ENCODE assay signal across 36 cellular contexts in genomic region chr6:47563162-47563561, GRCh38.
"Had no signal": no experiment of that assay in that cellular context is flagged by ENCODE, and none has a peak within 500 bp of the region (broad histone marks: within the 10 kb centered on the region; RNA-seq: fewer than 3 reads in every experiment).

No MANE protein-coding gene starts in this region.

- H3K4me3 Mint-ChIP-seq: activated B cell treated with CpG ODN at 0.5 μM for 24 hours; activated CD4-positive, alpha-beta memory T cell treated with anti-CD3 and anti-CD28 coated beads for 36 hours; activated CD4-positive, alpha-beta T cell treated with anti-CD3 and anti-CD28 coated beads, Interleukin-2, amount 10 ng/mL, durations not matched to agents 24 days and 14 days; activated CD8-positive, alpha-beta T cell treated with anti-CD3 and anti-CD28 coated beads for 36 hours; activated naive CD4-positive, alpha-beta T cell treated with anti-CD3 and anti-CD28 coated beads for 36 hours; activated naive CD8-positive, alpha-beta T cell treated with anti-CD3 and anti-CD28 coated beads for 36 hours; activated T-cell treated with anti-CD3 and anti-CD28 coated beads, Interleukin-2, amount 50 U/mL, for 4 hours; activated T-cell treated with anti-CD3 and anti-CD28 coated beads, Interleukin-2, amount 50 U/mL, for 72 hours; activated T-helper 1 cell treated with anti-CD3 and anti-CD28 coated beads, Interleukin-12 subunit alpha, Interleukin-12 subunit beta, Interleukin-2, Interleukin-4 antibody, amounts not matched to agents 30 ng/mL and 10 ng/mL and 1 ng/mL, durations not matched to agents 14 hours and 24 hours and 36 hours; activated T-helper 17 cell treated with anti-CD3 and anti-CD28 coated beads, Interleukin-2, amount 50 U/mL, for 72 hours; T-helper 1 cell treated with Interleukin-12 subunit alpha and Interleukin-12 subunit beta and Interleukin-4 antibody, amounts not matched to agents 30 μg/mL and 1 μg/mL, for 36 hours; T-helper 2 cell treated with Interferon-gamma antibody and Interleukin-4, amounts not matched to agents 5 μg/mL and 100 μg/mL, for 36 hours had no signal

- H3K4me1 ChIP-seq: adrenal gland, body of pancreas, breast epithelium had no signal

- H3K27me3 ChIP-seq: adrenal gland, body of pancreas, brain microvascular endothelial cell, breast epithelium had no signal

- H3K36me3 ChIP-seq: adrenal gland, brain microvascular endothelial cell, breast epithelium had no signal

- H3K9me3 ChIP-seq: adrenal gland, body of pancreas, breast epithelium had no signal

- H3K27ac Mint-ChIP-seq: activated B cell treated with CpG ODN at 0.5 μM for 24 hours; activated CD4-positive, alpha-beta memory T cell treated with anti-CD3 and anti-CD28 coated beads for 36 hours; activated CD4-positive, alpha-beta T cell treated with anti-CD3 and anti-CD28 coated beads, Interleukin-2, amount 10 ng/mL, durations not matched to agents 24 days and 14 days; activated CD8-positive, alpha-beta T cell treated with anti-CD3 and anti-CD28 coated beads for 36 hours; activated naive CD4-positive, alpha-beta T cell treated with anti-CD3 and anti-CD28 coated beads for 36 hours; activated naive CD4-positive, alpha-beta T cell treated with anti-CD3 and anti-CD28 coated beads, Interleukin-2, amount 50 U/mL, for 72 hours; activated naive CD8-positive, alpha-beta T cell treated with anti-CD3 and anti-CD28 coated beads for 36 hours; activated T-cell treated with anti-CD3 and anti-CD28 coated beads, Interleukin-2, amount 50 U/mL, for 72 hours; activated T-helper 1 cell treated with anti-CD3 and anti-CD28 coated beads, Interleukin-12 subunit alpha, Interleukin-12 subunit beta, Interleukin-2, Interleukin-4 antibody, amounts not matched to agents 30 ng/mL and 10 ng/mL and 1 ng/mL, durations not matched to agents 14 hours and 24 hours and 36 hours; activated T-helper 17 cell treated with anti-CD3 and anti-CD28 coated beads, Interleukin-2, amount 50 U/mL, for 72 hours; T-helper 1 cell treated with Interleukin-12 subunit alpha and Interleukin-12 subunit beta and Interleukin-4 antibody, amounts not matched to agents 30 μg/mL and 1 μg/mL, for 36 hours; T-helper 2 cell treated with Interferon-gamma antibody and Interleukin-4, amounts not matched to agents 5 μg/mL and 100 μg/mL, for 36 hours had no signal

- H3K4me3 ChIP-seq: adrenal gland, body of pancreas, breast epithelium had no signal

- H3K9me3 Mint-ChIP-seq: activated CD4-positive, alpha-beta T cell treated with anti-CD3 and anti-CD28 coated beads, Interleukin-2, amount 10 ng/mL, durations not matched to agents 24 days and 14 days; activated naive CD4-positive, alpha-beta T cell treated with anti-CD3 and anti-CD28 coated beads, Interleukin-2, amount 50 U/mL, for 72 hours; activated T-cell treated with anti-CD3 and anti-CD28 coated beads, Interleukin-2, amount 50 U/mL, for 4 hours; activated T-cell treated with anti-CD3 and anti-CD28 coated beads, Interleukin-2, amount 50 U/mL, for 72 hours; activated T-helper 1 cell treated with anti-CD3 and anti-CD28 coated beads, Interleukin-12 subunit alpha, Interleukin-12 subunit beta, Interleukin-2, Interleukin-4 antibody, amounts not matched to agents 30 ng/mL and 10 ng/mL and 1 ng/mL, durations not matched to agents 14 hours and 24 hours and 36 hours; activated T-helper 17 cell treated with anti-CD3 and anti-CD28 coated beads, Interleukin-2, amount 50 U/mL, for 72 hours; T-helper 1 cell treated with Interleukin-12 subunit alpha and Interleukin-12 subunit beta and Interleukin-4 antibody, amounts not matched to agents 30 μg/mL and 1 μg/mL, for 36 hours; T-helper 2 cell treated with Interferon-gamma antibody and Interleukin-4, amounts not matched to agents 5 μg/mL and 100 μg/mL, for 36 hours had no signal

- H3K4me1 Mint-ChIP-seq: activated CD4-positive, alpha-beta T cell treated with anti-CD3 and anti-CD28 coated beads, Interleukin-2, amount 10 ng/mL, durations not matched to agents 24 days and 14 days had no signal

- ATAC-seq: activated CD8-positive, alpha-beta T cell treated with anti-CD3 and anti-CD28 coated beads for 36 hours; activated naive CD4-positive, alpha-beta T cell treated with anti-CD3 and anti-CD28 coated beads, Interleukin-2, amount 50 U/mL, for 72 hours; activated T-cell treated with anti-CD3 and anti-CD28 coated beads, Interleukin-2, amount 50 U/mL, for 4 hours; activated T-cell treated with anti-CD3 and anti-CD28 coated beads, Interleukin-2, amount 50 U/mL, for 72 hours; activated T-helper 17 cell treated with anti-CD3 and anti-CD28 coated beads, Interleukin-2, amount 50 U/mL, for 72 hours; body of pancreas had no signal

- H3K27ac ChIP-seq: adrenal gland, body of pancreas, brain microvascular endothelial cell, breast epithelium, VCaP had no signal

- H3K27me3 Mint-ChIP-seq: activated B cell treated with CpG ODN at 0.5 μM for 24 hours; activated CD4-positive, alpha-beta memory T cell treated with anti-CD3 and anti-CD28 coated beads for 36 hours; activated CD4-positive, alpha-beta T cell treated with anti-CD3 and anti-CD28 coated beads, Interleukin-2, amount 10 ng/mL, durations not matched to agents 24 days and 14 days; activated CD8-positive, alpha-beta T cell treated with anti-CD3 and anti-CD28 coated beads for 36 hours; activated naive CD8-positive, alpha-beta T cell treated with anti-CD3 and anti-CD28 coated beads for 36 hours; activated T-helper 17 cell treated with anti-CD3 and anti-CD28 coated beads, Interleukin-2, amount 50 U/mL, for 72 hours had no signal

- FAIRE-seq: astrocyte, TTC549 had no signal

- DNase-seq: activated B cell treated with CpG ODN at 0.5 μM for 24 hours; activated CD4-positive, alpha-beta memory T cell treated with anti-CD3 and anti-CD28 coated beads for 36 hours; activated CD4-positive, alpha-beta T cell treated with anti-CD3 and anti-CD28 coated beads for 4 hours; activated CD4-positive, alpha-beta T cell treated with anti-CD3 and anti-CD28 coated beads, Interleukin-2, amount 10 ng/mL, durations not matched to agents 24 days and 14 days; activated CD4-positive, alpha-beta T cell treated with anti-CD3 and anti-CD28 coated beads, Interleukin-2, amount 50 U/mL, for 1 hour; activated CD4-positive, alpha-beta T cell treated with anti-CD3 and anti-CD28 coated beads, Interleukin-2, amount 50 U/mL, for 4 hours; activated CD4-positive, CD25-positive, alpha-beta regulatory T cell treated with anti-CD3 and anti-CD28 coated beads, Interleukin-2, amount 50 U/mL, for 72 hours; activated CD8-positive, alpha-beta memory T cell treated with anti-CD3 and anti-CD28 coated beads, Interleukin-2, amount 50 U/mL, for 4 hours; activated CD8-positive, alpha-beta T cell treated with anti-CD3 and anti-CD28 coated beads for 36 hours; activated effector memory CD4-positive, alpha-beta T cell treated with anti-CD3 and anti-CD28 coated beads, Interleukin-2, amount 50 U/mL, for 16 hours; activated gamma-delta T cell treated with Interleukin-2 at 50 U/mL for 16 hours; activated naive CD4-positive, alpha-beta T cell; activated naive CD4-positive, alpha-beta T cell treated with anti-CD3 and anti-CD28 coated beads for 36 hours; activated naive CD4-positive, alpha-beta T cell treated with anti-CD3 and anti-CD28 coated beads, Interleukin-2, amount 50 U/mL, for 16 hours; activated naive CD8-positive, alpha-beta T cell treated with anti-CD3 and anti-CD28 coated beads for 36 hours; activated T-cell treated with anti-CD3 and anti-CD28 coated beads for 4 hours; activated T-cell treated with anti-CD3 and anti-CD28 coated beads, Interleukin-2, amount 50 U/mL, for 1 hour; activated T-cell treated with anti-CD3 and anti-CD28 coated beads, Interleukin-2, amount 50 U/mL, for 4 hours; activated T-cell treated with anti-CD3 and anti-CD28 coated beads, Interleukin-2, amount 50 U/mL, for 72 hours; adrenal gland; amniotic stem cell; aorta; body of pancreas; brain microvascular endothelial cell; central memory CD4-positive, alpha-beta T cell; T-helper 2 cell; T-helper 9 cell had no signal
